8 cellular contexts compared by ENCODE assay signal in genomic region chr10:114822771-114823463, GRCh38. TPM values are rescaled to one million over a fixed set of nuclear protein-coding genes. Genes with fewer than 3 reads are reported as not detected.
DNase-seq lines count a peak whose midpoint lies in the region; ATAC-seq, FAIRE-seq and TF ChIP-seq lines count a peak whose summit lies in the region.

No MANE protein-coding gene starts in this region.

- in situ Hi-C loops in astrocyte of the cerebellum (cut with HindIII; ENCODE audit: low sequenced_read_pairs), result no loop called here

- peak overlapping the region; percentile 86 for H3K4me3 ChIP-seq in Jurkat, Clone E6-1 (ENCODE audit: low read length)
- H3K4me3 ChIP-seq in astrocyte of the cerebellum (ENCODE audit: low read depth, low read length) (peak overlapping the region; percentile 65), iPS-18a (ENCODE audit: low read length) (peak overlapping the region; percentile 73), skin epidermis (peak overlapping the region; percentile 62 to 98 (median 82))

- no peaks in the 10 kb centered on the region for H3K9me3 ChIP-seq in iPS-18a (ENCODE audit: control insufficient read depth, low read depth, low read length)

- FAIRE-seq in GM19239 (lab: Jason Lieb, UNC), result no peak

- peaks cover 7% of the 10 kb centered on the region for H3K4me1 ChIP-seq in iPS-18a (ENCODE audit: control insufficient read depth, low read depth, low read length)

- H3K27me3 ChIP-seq in iPS-18a (ENCODE audit: control insufficient read depth, insufficient read depth, low read length), result no peaks in the 10 kb centered on the region

- DNase-seq in NOMO-1 treated with DMSO at 0.1 percent for 48 hours (lab: John Stamatoyannopoulos, UW; ENCODE audit: unreplicated experiment) (peak; percentile 9), NOMO-1 treated with dmso at 0.1 percent for 144 hours (lab: John Stamatoyannopoulos, UW; ENCODE audit: unreplicated experiment) (no peak), astrocyte of the cerebellum (ENCODE audit: low read depth) (peak; percentile 31), GM19239 (ENCODE audit: insufficient read length, low spot score) (no peak)
- no peak for DNase-seq in Jurkat, Clone E6-1 (ENCODE audit: low read depth, low spot score)

- no peak for ATAC-seq in GM21423 (IDR thresholded peaks at IDR 0.05; ENCODE audit: unreplicated experiment)

- no peak for TF ChIP-seq CTCF in astrocyte of the cerebellum (IDR thresholded peaks at IDR 0.05; ENCODE audit: low read depth, low read length, missing control alignments)

- no peaks in the 10 kb centered on the region for H3K36me3 ChIP-seq in iPS-18a (ENCODE audit: control insufficient read depth, low read depth, low read length)

- H3K9ac ChIP-seq in iPS-18a (ENCODE audit: low read length), result peak overlapping the region; percentile 75

- H3K27ac ChIP-seq in iPS-18a (ENCODE audit: low read length), result no peak overlapping the region
- H3K27ac ChIP-seq in skin epidermis, result peak overlapping the region; percentile 90 to 99 (median 98)

RNA-seq across cellular contexts. Expression of gene FHIP2A, which starts 1.3 kb away (rescaled TPM):
- polyA plus RNA-seq in Jurkat, Clone E6-1 (2012; ENCODE audit: insufficient read depth, insufficient read length), result 33.9 TPM

Comparison
In these comparisons a context has a peak if more than half of its experiments do, and no peak if none do; other contexts are left out.
1. DNase-seq: peak in NOMO-1 treated with DMSO at 0.1 percent for 48 hours (single experiment) and astrocyte of the cerebellum (single experiment); none in NOMO-1 treated with dmso at 0.1 percent for 144 hours (single experiment), Jurkat, Clone E6-1 (single experiment) and GM19239 (single experiment).
2. Peak in every context shown above with its lines, with median percentiles within 50 percentile points of each other: H3K4me3 ChIP-seq.